1 cellular context compared by ENCODE assay signal in the genomic region with DNA sequence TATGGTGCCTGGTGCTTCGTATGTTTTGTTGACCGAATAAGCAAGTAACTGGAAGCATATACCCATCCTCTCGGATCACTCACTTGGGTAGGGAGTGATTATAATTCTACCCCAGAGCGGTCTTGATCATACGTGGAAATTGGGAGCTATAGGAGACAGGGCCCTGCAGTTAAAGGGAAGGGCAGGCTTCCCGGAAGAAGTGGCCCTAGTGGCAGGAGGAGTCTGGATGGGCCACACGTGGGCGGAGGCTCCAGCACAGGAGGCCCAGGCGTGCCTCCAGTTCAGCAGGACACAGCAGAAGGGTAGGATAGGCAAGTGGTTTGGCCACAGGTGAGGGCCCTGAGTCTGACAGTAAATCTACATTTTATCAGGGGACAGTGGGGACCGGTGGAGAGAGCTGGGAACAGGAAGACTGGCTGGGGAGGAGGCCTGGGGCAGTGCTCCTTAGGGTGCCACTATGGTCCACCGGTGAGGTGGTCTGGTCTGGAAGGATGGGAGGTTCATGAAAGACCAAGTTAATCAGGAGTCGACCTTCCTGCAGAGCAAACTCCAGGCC.
TF ChIP-seq lines count a peak whose summit lies in the region.

No MANE protein-coding gene starts in this region.

TF ChIP-seq in H1, 55 proteins besides CTCF, POLR2A, EP300 and RAD21:
- no peak for TF ChIP-seq CBX8 (IDR thresholded peaks at IDR 0.05; ENCODE audit: borderline replicate concordance, low read depth, low read length)
- TF ChIP-seq PHF8 (conservative IDR thresholded peaks at IDR 0.05; ENCODE audit: low read depth, low read length) = no peak
- no peak for TF ChIP-seq HDAC2 (IDR thresholded peaks at IDR 0.05; ENCODE audit: borderline replicate concordance in 1 of 2, low read depth in 2 of 2, low read length in 2 of 2)
- TF ChIP-seq KDM1A (IDR thresholded peaks at IDR 0.05; ENCODE audit: borderline replicate concordance, low read length) = no peak
- no peak for TF ChIP-seq SIX5 (IDR thresholded peaks at IDR 0.05; ENCODE audit: low read depth, low read length)
- TF ChIP-seq POLR2AphosphoS5 (IDR thresholded peaks at IDR 0.05; ENCODE audit: low read depth, low read length) = no peak
